ENCODE assay signal across 22 cellular contexts in the genomic region with DNA sequence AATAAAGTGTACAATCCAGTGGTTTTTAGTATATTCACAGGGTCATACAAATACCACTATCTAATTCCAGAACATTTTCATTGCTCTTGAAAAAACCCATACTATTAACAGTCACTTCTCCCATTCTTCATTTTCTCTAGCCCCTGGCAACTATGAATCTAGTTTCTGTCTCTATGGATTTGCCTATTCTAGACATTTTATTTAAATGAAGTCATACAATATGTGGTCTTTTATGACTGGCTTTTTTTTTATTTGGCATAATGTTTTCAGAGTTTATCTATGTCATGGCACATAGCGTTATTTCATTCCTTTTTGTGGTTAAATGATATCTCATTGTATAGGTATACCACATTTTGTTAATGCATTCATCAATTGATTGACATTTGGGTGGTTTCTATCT. TPM values are rescaled to one million over a fixed set of nuclear protein-coding genes. Genes with fewer than 3 reads are reported as not detected.
DNase-seq lines count a peak whose midpoint lies in the region; ATAC-seq and TF ChIP-seq lines count a peak whose summit lies in the region.
"Had no signal": no experiment of that assay in that cellular context is flagged by ENCODE, and none has a peak within 500 bp of the region (broad histone marks: within the 10 kb centered on the region; RNA-seq: fewer than 3 reads in every experiment).

No MANE protein-coding gene starts in this region.

- H3K4me1 Mint-ChIP-seq in CD8-positive, alpha-beta T cell (ENCODE audit: low read depth) = peaks cover 33% of the 10 kb centered on the region

- intact Hi-C loops in CD8-positive, alpha-beta T cell (cut with DNase I, micrococcal nuclease) = no loop called here
- intact Hi-C loops in sciatic nerve (cut with DNase I) = loop anchor here (10.0 kb wide), 1 partner anchor 94 kb away; no protein-coding TSS in a partner anchor
- intact Hi-C loops in OCI-LY7 (cut with micrococcal nuclease; ENCODE audit: unreplicated experiment) = no loop called here

- BruUV-seq in OCI-LY7 (replicated peaks; lab: Mats Ljungman, UMichigan) = no TSS peak

- 90 to 95% methylated on average over 1 of the region's 1 CpG for WGBS in GM23248 (ENCODE audit: low coverage in 1 of 2, low lambda C conversion rate in 2 of 2, missing lambda C conversion rate in 2 of 2), 2 experiments

- no peak overlapping the region for H3K9ac ChIP-seq in GM23248

- no peak overlapping the region for H2AFZ ChIP-seq in GM23248
- H2AFZ ChIP-seq in OCI-LY7 (ENCODE audit: low read length) = no peak overlapping the region

- H3K4me2 ChIP-seq in GM23248 (ENCODE audit: unreplicated experiment) (no peak overlapping the region), OCI-LY7 (ENCODE audit: low read length) (no peak overlapping the region)

- H3K9me2 ChIP-seq in GM23248 (ENCODE audit: insufficient read depth) (no peaks in the 10 kb centered on the region), OCI-LY7 (ENCODE audit: insufficient read depth, low read length) (no peaks in the 10 kb centered on the region)

- H3K79me2 ChIP-seq in GM23248 (ENCODE audit: insufficient read depth) (peaks cover 97% of the 10 kb centered on the region), OCI-LY7 (ENCODE audit: insufficient read depth, low read depth, low read length) (peaks cover 65% of the 10 kb centered on the region)

- H4K20me1 ChIP-seq in GM23248 (ENCODE audit: insufficient read depth) = peaks cover 51% of the 10 kb centered on the region
- no peaks in the 10 kb centered on the region; the same call in 1 of the 2 replicates for H4K20me1 ChIP-seq in OCI-LY7 (ENCODE audit: insufficient read depth, low read length)

- CTCF ChIA-PET in CD8-positive, alpha-beta T cell (lab: Charles Lee) = interaction anchor here (1.0 kb wide), 1 partner anchor 97 kb away, joined by 3 read pairs; no protein-coding TSS in a partner anchor
- CTCF ChIA-PET in OCI-LY7 (lab: Charles Lee; ENCODE audit: unreplicated experiment) = no interaction called here

- H3K27ac ChIP-seq in CD8-positive, alpha-beta T cell (ENCODE audit: low read depth, low read length) = no peak overlapping the region
- no peak overlapping the region for H3K27ac ChIP-seq in GM23248
- H3K27ac ChIP-seq in SJSA1 = peak overlapping the region; percentile 87
- H3K27ac ChIP-seq in OCI-LY7 (ENCODE audit: low read depth, low read length, poor library complexity, severe bottlenecking) = no peak overlapping the region
- H3K27ac ChIP-seq: SJCRH30 had no signal

- in situ Hi-C loops in GM23248 (cut with MboI) = no loop called here

- H3K27me3 Mint-ChIP-seq in CD8-positive, alpha-beta T cell (ENCODE audit: low read depth) = no peaks in the 10 kb centered on the region

- no peak for DNase-seq in CD8-positive, alpha-beta T cell
- peak; percentile 23 for DNase-seq in GM23248
- DNase-seq in SJSA1 (ENCODE audit: low read depth in 1 of 2, low spot score in 2 of 2) = no peak
- peak; percentile 48 for DNase-seq in foreskin melanocyte
- no peak for DNase-seq in sciatic nerve (ENCODE audit: low spot score)
- no peak for DNase-seq in OCI-M1 (lab: John Stamatoyannopoulos, UW)
- no peak for DNase-seq in OCI-LY7 (ENCODE audit: low spot score)
- no peak for DNase-seq in NCI-H446 treated with DMSO at 0.1 percent for 48 hours (lab: John Stamatoyannopoulos, UW)
- DNase-seq: BE2C, COR-L47, DMS79, GOT3, MM.1S, NCI-H1048, NCI-H1417 treated with DMSO at 0.1 percent for 48 hours, NCI-H187, NCI-H2107, NCI-H524, NCI-H82, SJCRH30 had no signal

- H3K4me3 Mint-ChIP-seq in CD8-positive, alpha-beta T cell = no peak overlapping the region

- H3K9me3 Mint-ChIP-seq in CD8-positive, alpha-beta T cell = no peaks in the 10 kb centered on the region

- H3K4me3 ChIP-seq in CD8-positive, alpha-beta T cell (ENCODE audit: low read depth, low read length) = no peak overlapping the region
- H3K4me3 ChIP-seq in GM23248 = no peak overlapping the region
- H3K4me3 ChIP-seq in SJSA1 = no peak overlapping the region
- H3K4me3 ChIP-seq in OCI-LY7 (ENCODE audit: low read depth, low read length, poor library complexity, severe bottlenecking) = no peak overlapping the region
- H3K4me3 ChIP-seq: K562, SJCRH30 had no signal

- peak overlapping the region; percentile 5 for H3K27ac Mint-ChIP-seq in CD8-positive, alpha-beta T cell

- no peaks in the 10 kb centered on the region for H3K27me3 ChIP-seq in CD8-positive, alpha-beta T cell (ENCODE audit: insufficient read depth, low read length)
- no peaks in the 10 kb centered on the region for H3K27me3 ChIP-seq in GM23248 (replicated peaks; ENCODE audit: insufficient read depth)
- H3K27me3 ChIP-seq in SJSA1 (replicated peaks) = no peaks in the 10 kb centered on the region
- H3K27me3 ChIP-seq: BE2C, SJCRH30 had no signal

- no peaks in the 10 kb centered on the region for H3K4me1 ChIP-seq in CD8-positive, alpha-beta T cell (ENCODE audit: insufficient read depth, low read length)
- H3K4me1 ChIP-seq in GM23248 (ENCODE audit: insufficient read depth) = peaks cover 25% of the 10 kb centered on the region
- peaks cover 38% of the 10 kb centered on the region for H3K4me1 ChIP-seq in SJSA1 (replicated peaks)
- no peaks in the 10 kb centered on the region for H3K4me1 ChIP-seq in OCI-LY7 (ENCODE audit: insufficient read depth, low read length, poor library complexity, severe bottlenecking)
- H3K4me1 ChIP-seq: SJCRH30 had no signal

- H3K36me3 ChIP-seq in CD8-positive, alpha-beta T cell (ENCODE audit: insufficient read depth, low read length) = peaks cover 18% of the 10 kb centered on the region
- H3K36me3 ChIP-seq in GM23248 (ENCODE audit: low read depth) = peaks cover 23% of the 10 kb centered on the region
- peaks cover 21% of the 10 kb centered on the region for H3K36me3 ChIP-seq in SJSA1
- peaks cover 49% of the 10 kb centered on the region for H3K36me3 ChIP-seq in OCI-LY7 (ENCODE audit: insufficient read depth, low read length)

- H3F3A ChIP-seq in GM23248 (ENCODE audit: insufficient read depth) = peaks cover 9% of the 10 kb centered on the region; the same call in 1 of the 2 replicates

- H3K36me3 Mint-ChIP-seq in CD8-positive, alpha-beta T cell = peaks cover 65% of the 10 kb centered on the region

- no peaks in the 10 kb centered on the region for H3K9me3 ChIP-seq in CD8-positive, alpha-beta T cell (ENCODE audit: low read length)
- no peaks in the 10 kb centered on the region for H3K9me3 ChIP-seq in GM23248 (ENCODE audit: low read depth)
- H3K9me3 ChIP-seq in SJSA1 (replicated peaks) = no peaks in the 10 kb centered on the region
- no peaks in the 10 kb centered on the region for H3K9me3 ChIP-seq in OCI-LY7 (ENCODE audit: low read length)
- H3K9me3 ChIP-seq: BE2C, SJCRH30 had no signal

- TF ChIP-seq CTCF in CD8-positive, alpha-beta T cell (IDR thresholded peaks at IDR 0.05) = no peak
- no peak for TF ChIP-seq CTCF in OCI-LY7 (conservative IDR thresholded peaks at IDR 0.05; ENCODE audit: low read length)

- ATAC-seq in CD8-positive, alpha-beta T cell = no peak
- ATAC-seq in sciatic nerve = no peak
- ATAC-seq: HCT116 had no signal

- POLR2A ChIA-PET in CD8-positive, alpha-beta T cell (lab: Charles Lee) = no interaction called here
- POLR2A ChIA-PET in OCI-LY7 (lab: Charles Lee) = no interaction called here

RNA-seq across cellular contexts. Expression of a gene that starts 59.4 kb away (rescaled TPM):
- total RNA-seq in CD8-positive, alpha-beta T cell = 100 to 1,000 TPM; 412 to 431 TPM
- total RNA-seq in GM23248 (2014; rRNA removed; shearing (Covaris generic)) = 23.4 and 34.4 TPM in 2 replicates
- 10.9 and 12.1 TPM in 2 replicates for polyA plus RNA-seq in GM23248 (2016; fragmentation: Nextera tagmentation; extraction: Ambion mirVana)
- total RNA-seq in SJSA1 (2014; rRNA removed; shearing (Covaris generic)) = 30.4 and 41.2 TPM in 2 replicates
- total RNA-seq in sciatic nerve = 92.8 TPM
- total RNA-seq in OCI-LY7 (2014; rRNA removed; shearing (Covaris generic)) = 25.4 and 31.7 TPM in 2 replicates
- total RNA-seq in OCI-LY7 (2022) = 62.5 and 66.2 TPM in 2 replicates

Comparison
In these comparisons a context has a peak if more than half of its experiments do, and no peak if none do; other contexts are left out.
1. DNase-seq: peak in GM23248 (single experiment) and foreskin melanocyte (single experiment); none in CD8-positive, alpha-beta T cell (0 of 7), SJSA1 (0 of 2), sciatic nerve (single experiment), OCI-M1 (single experiment), OCI-LY7 (single experiment) and NCI-H446 treated with DMSO at 0.1 percent for 48 hours (single experiment).